11 cellular contexts compared by ENCODE assay signal in genomic region chr5:175627037-175627436, GRCh38. TPM values are rescaled to one million over a fixed set of nuclear protein-coding genes. Genes with fewer than 3 reads are reported as not detected.
"Had no signal": no experiment of that assay in that cellular context is flagged by ENCODE, and none has a peak within 500 bp of the region (broad histone marks: within the 10 kb centered on the region; RNA-seq: fewer than 3 reads in every experiment).

No MANE protein-coding gene starts in this region.

- H3K27ac Mint-ChIP-seq: HFFc6, IgD-negative memory B cell had no signal

- H3K4me3 ChIP-seq: GM23248 had no signal

- DNase-seq: GM23248, GOT3, H9, HCEC 1CT, HFFc6, Karpas-422, KBM-7 had no signal

- H3K27ac ChIP-seq: GM23248, HL-60, KMS-11 had no signal

- ATAC-seq: HepG2 had no signal

- H3K4me3 Mint-ChIP-seq: H9, HFFc6, IgD-negative memory B cell had no signal

RNA-seq across cellular contexts. Expression of gene HRH2, which starts 30.8 kb away (rescaled TPM):
- total RNA-seq: GM23248, HepG2, HFFc6 had no signal
- polyA plus RNA-seq: GM23248, HepG2 had no signal
